In the genomic region with DNA sequence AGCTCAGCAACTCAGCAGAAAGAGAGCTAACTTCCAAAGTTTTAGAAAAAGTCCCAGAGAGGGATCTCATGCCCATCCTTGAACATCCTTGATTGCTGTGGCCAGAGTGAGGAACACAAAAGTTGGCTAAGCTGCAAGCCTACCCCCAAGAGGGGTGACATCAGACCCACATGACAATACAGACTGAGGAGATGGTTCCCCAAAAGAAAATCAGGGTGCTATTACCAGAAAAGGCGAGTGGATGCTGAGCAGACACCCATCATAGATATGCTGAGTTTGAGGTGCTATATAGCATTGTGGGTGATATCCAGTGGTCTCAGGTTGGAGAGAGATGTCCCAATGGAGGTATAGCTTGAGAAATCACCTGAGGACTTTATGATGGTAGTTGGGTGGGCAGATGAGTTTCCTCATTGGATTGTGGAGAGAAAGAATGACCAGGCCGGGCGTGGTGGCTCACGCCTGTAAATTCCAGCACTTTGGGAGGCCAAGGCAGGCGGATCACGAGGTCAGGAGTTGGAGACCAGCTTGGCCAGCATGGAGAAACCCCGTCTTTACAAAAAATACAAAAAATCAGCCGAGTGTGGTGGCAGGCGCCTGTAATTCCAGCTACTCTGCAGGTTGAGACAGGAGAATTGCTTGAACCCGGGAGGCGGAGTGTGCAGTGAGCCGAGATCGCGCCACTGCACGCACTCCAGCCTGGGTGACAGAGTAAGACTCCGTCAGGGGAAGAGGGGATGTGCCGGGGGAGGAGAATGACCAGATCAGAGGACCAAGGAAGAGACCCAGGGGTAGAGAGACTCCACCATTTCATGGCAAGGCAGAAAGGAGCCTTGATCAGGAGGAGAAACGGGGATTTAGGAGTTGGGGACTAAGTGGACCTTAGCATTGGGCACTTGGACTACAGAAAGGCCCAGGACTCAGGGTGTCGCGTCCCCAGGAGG, we compare ENCODE assay signal across 8 cellular contexts. TPM values are rescaled to one million over a fixed set of nuclear protein-coding genes. Genes with fewer than 3 reads are reported as not detected.
DNase-seq lines count a peak whose midpoint lies in the region; ATAC-seq and TF ChIP-seq lines count a peak whose summit lies in the region.

No MANE protein-coding gene starts in this region.

- intact Hi-C loops in colonic mucosa (cut with DNase I): no loop called here

- peaks cover 36 to 54% (median 38%) of the 10 kb centered on the region in 3 donors for H3K4me1 Mint-ChIP-seq in naive B cell

- H3K27ac ChIP-seq in ACC112 (ENCODE audit: low read depth, low read length) (no peak overlapping the region), KOPT-K1 (ENCODE audit: low read depth, low read length, poor library complexity, severe bottlenecking) (peak overlapping the region; percentile 79), colonic mucosa (peak overlapping the region; percentile 99)

- no peak overlapping the region for H2AFZ ChIP-seq in ACC112 (ENCODE audit: low read length, unreplicated experiment)

- H3K27me3 ChIP-seq in ACC112 (ENCODE audit: insufficient read depth, low read length) (no peaks in the 10 kb centered on the region), colonic mucosa (no peaks in the 10 kb centered on the region)

- ATAC-seq in naive B cell (ENCODE audit: low read depth in 2 of 2) (no peak), GM18511 (IDR thresholded peaks at IDR 0.05; ENCODE audit: unreplicated experiment) (no peak), GM18517 (IDR thresholded peaks at IDR 0.05; ENCODE audit: unreplicated experiment) (no peak)

- peaks cover 0 to 6% of the 10 kb centered on the region in 2 donors for H3K36me3 Mint-ChIP-seq in naive B cell

- peak; percentile 28 for DNase-seq in colonic mucosa
- no peak for DNase-seq in naive B cell
- DNase-seq in NCI-H1436 treated with DMSO at 0.1 percent for 48 hours (lab: John Stamatoyannopoulos, UW): no peak
- DNase-seq in medulla oblongata (ENCODE audit: extremely low spot score): no peak

- H3K9ac ChIP-seq in colonic mucosa (ENCODE audit: low read depth in 2 of 2, low read length in 2 of 2): peak overlapping the region; percentile 98 to 100

- peak overlapping the region; percentile 96 to 100 (median 99) for H3K4me3 Mint-ChIP-seq in naive B cell

- H3K9me3 ChIP-seq in KOPT-K1 (ENCODE audit: insufficient read depth, low read length, poor library complexity, severe bottlenecking) (no peaks in the 10 kb centered on the region), colonic mucosa (no peaks in the 10 kb centered on the region)

- H3K27me3 Mint-ChIP-seq in naive B cell: no peaks in the 10 kb centered on the region

- H3K9me3 Mint-ChIP-seq in naive B cell: no peaks in the 10 kb centered on the region

- H3K36me3 ChIP-seq in ACC112 (ENCODE audit: insufficient read depth, low read length) (no peaks in the 10 kb centered on the region), KOPT-K1 (ENCODE audit: insufficient read depth, low read length) (no peaks in the 10 kb centered on the region), colonic mucosa (peaks cover 3% of the 10 kb centered on the region)

- no peak for TF ChIP-seq CTCF in colonic mucosa (IDR thresholded peaks at IDR 0.05)

- H3K4me1 ChIP-seq in ACC112 (ENCODE audit: control insufficient read depth, insufficient read depth, low read length, unreplicated experiment) (peaks cover 4% of the 10 kb centered on the region), colonic mucosa (peaks cover 8% of the 10 kb centered on the region)

- H3K4me3 ChIP-seq in ACC112 (ENCODE audit: low read depth, low read length) (peak overlapping the region; percentile 87; the same call in 1 of the 2 replicates), colonic mucosa (peak overlapping the region; percentile 97)

- peaks cover 10% of the 10 kb centered on the region for H3K79me2 ChIP-seq in ACC112 (ENCODE audit: control insufficient read depth, insufficient read depth, low read length, unreplicated experiment)

- peak overlapping the region; percentile 81 to 96 (median 96) for H3K27ac Mint-ChIP-seq in naive B cell

RNA-seq across cellular contexts. Expression of gene PCK2, which starts 0.9 kb away (rescaled TPM):
- total RNA-seq in colonic mucosa: 100 to 1,000 TPM; 133 to 173 TPM
- 10 to 100 TPM; 26.5 to 48.0 (median 36.8) TPM for polyA plus RNA-seq in naive B cell (ENCODE audit: low read depth in 6 of 6)

RNA-seq across cellular contexts. Expression of gene DCAF11, which starts 21.3 kb away (rescaled TPM):
- total RNA-seq in colonic mucosa: 100 to 1,000 TPM in 1 of 2 donors, 10 to 100 TPM in 1; 89.2 to 106 TPM
- 100 to 1,000 TPM in 1 of 6 donors, 10 to 100 TPM in 5; 65.8 to 106 (median 78.5) TPM for polyA plus RNA-seq in naive B cell (ENCODE audit: low read depth in 6 of 6)

RNA-seq across cellular contexts. Expression of gene NRL, which starts 21.5 kb away (rescaled TPM):
- 1 to 10 TPM in 1 of 2 donors, under 1 TPM in 1; 0.88 to 2.7 TPM for total RNA-seq in colonic mucosa
- 1 to 10 TPM; 2.3 to 8.9 (median 6.4) TPM for polyA plus RNA-seq in naive B cell (ENCODE audit: low read depth in 6 of 6)

RNA-seq across cellular contexts. Expression of gene CPNE6, which starts 21.9 kb away (rescaled TPM):
- under 1 TPM in 1 of 2 donors, not detected in 1; 0.45 TPM for total RNA-seq in colonic mucosa
- 1 to 10 TPM in 1 of 6 donors, not detected in 5; 1.1 TPM for polyA plus RNA-seq in naive B cell (ENCODE audit: low read depth in 6 of 6)

RNA-seq across cellular contexts. Expression of gene FITM1, which starts 37.2 kb away (rescaled TPM):
- total RNA-seq in colonic mucosa: 1 to 10 TPM in 1 of 2 donors, under 1 TPM in 1; 0.85 to 1.5 TPM
- polyA plus RNA-seq in naive B cell (ENCODE audit: low read depth in 6 of 6): 1 to 10 TPM in 1 of 6 donors, under 1 TPM in 4, not detected in 1; 0.29 to 1.4 (median 0.53) TPM
